In genomic region chr14:105886791-105887191, GRCh38 we compare ENCODE assay signal across 8 cellular contexts.
DNase-seq lines count a peak whose midpoint lies in the region; ATAC-seq and TF ChIP-seq lines count a peak whose summit lies in the region.
"Not testable (repeated sequence)": the region's sequence is repeated elsewhere in the genome, so short reads cannot be mapped to it uniquely, and the experiment has no call there.

No MANE protein-coding gene starts in this region.

- H3K4me3 ChIP-seq in GM12875 (ENCODE audit: low read depth, low read length) = peak overlapping the region; percentile 29
- H3K4me3 ChIP-seq in right cardiac atrium (ENCODE audit: low read length); psoas muscle; aorta (ENCODE audit: low read length in 2 of 2): not testable (repeated sequence)

- ATAC-seq in activated CD4-positive, alpha-beta T cell treated with anti-CD3 and anti-CD28 coated beads for 36 hours; right cardiac atrium; psoas muscle; aorta (ENCODE audit: low FRiP score): not testable (repeated sequence)
- peak; percentile 19 for ATAC-seq in esophagus mucosa

- not testable (repeated sequence) for H3K4me1 Mint-ChIP-seq in activated CD4-positive, alpha-beta T cell treated with anti-CD3 and anti-CD28 coated beads for 36 hours; activated naive CD4-positive, alpha-beta T cell treated with anti-CD3 and anti-CD28 coated beads for 36 hours (ENCODE audit: low read depth)

- not testable (repeated sequence) for H3K27me3 ChIP-seq in right cardiac atrium (ENCODE audit: control insufficient read depth, insufficient read depth); psoas muscle (ENCODE audit: insufficient read depth in 3 of 3, low read length in 2 of 3); aorta (ENCODE audit: control insufficient read depth in 1 of 2, insufficient read depth in 2 of 2, low read length in 1 of 2)

- intact Hi-C loops in activated CD4-positive, alpha-beta T cell treated with anti-CD3 and anti-CD28 coated beads for 36 hours (cut with DNase I, micrococcal nuclease); activated naive CD4-positive, alpha-beta T cell treated with anti-CD3 and anti-CD28 coated beads for 36 hours (cut with micrococcal nuclease); right cardiac atrium (cut with DNase I); psoas muscle (cut with DNase I); aorta (cut with DNase I): not testable (repeated sequence)

- H3K4me1 ChIP-seq in right cardiac atrium (ENCODE audit: control insufficient read depth, insufficient read depth, low read length); psoas muscle; aorta (ENCODE audit: control insufficient read depth in 1 of 2, insufficient read depth in 2 of 2, low read length in 2 of 2): not testable (repeated sequence)

- H3K9me3 Mint-ChIP-seq in activated CD4-positive, alpha-beta T cell treated with anti-CD3 and anti-CD28 coated beads for 36 hours (ENCODE audit: low read depth); activated naive CD4-positive, alpha-beta T cell treated with anti-CD3 and anti-CD28 coated beads for 36 hours: not testable (repeated sequence)

- not testable (repeated sequence) for TF ChIP-seq CTCF in GM12875 (IDR thresholded peaks at IDR 0.05; ENCODE audit: borderline replicate concordance, insufficient read depth, low read depth, low read length); psoas muscle (IDR thresholded peaks at IDR 0.05)

- H3K36me3 ChIP-seq in psoas muscle (ENCODE audit: insufficient read depth in 1 of 2, low read depth in 1 of 2); aorta (ENCODE audit: control insufficient read depth in 1 of 2, insufficient read depth in 2 of 2, low read length in 1 of 2): not testable (repeated sequence)

- H3K27me3 Mint-ChIP-seq in activated CD4-positive, alpha-beta T cell treated with anti-CD3 and anti-CD28 coated beads for 36 hours = not testable (repeated sequence)
- H3K27me3 Mint-ChIP-seq in activated naive CD4-positive, alpha-beta T cell treated with anti-CD3 and anti-CD28 coated beads for 36 hours (ENCODE audit: low read depth) = peaks cover 19% of the 10 kb centered on the region

- not testable (repeated sequence) for H3K9me3 ChIP-seq in right cardiac atrium (ENCODE audit: control insufficient read depth, low read length); psoas muscle; aorta (ENCODE audit: control insufficient read depth, low read length)

- peak; percentile 4 for DNase-seq in activated CD4-positive, alpha-beta T cell treated with anti-CD3 and anti-CD28 coated beads for 36 hours
- DNase-seq in activated naive CD4-positive, alpha-beta T cell treated with anti-CD3 and anti-CD28 coated beads for 36 hours = peak; percentile 3
- DNase-seq in right cardiac atrium (peak in 2 of 3 donors; percentile 14 to 24), mesenteric fat pad (ENCODE audit: low spot score) (peak; percentile 81), psoas muscle (peak; percentile 2 to 13), aorta (peak; percentile 12 to 39)

- not testable (repeated sequence) for H3K27ac ChIP-seq in right cardiac atrium (ENCODE audit: low read length); psoas muscle; aorta (ENCODE audit: low read depth in 1 of 2, low read length in 2 of 2)

- POLR2A ChIA-PET in activated CD4-positive, alpha-beta T cell treated with anti-CD3 and anti-CD28 coated beads for 36 hours (lab: Charles Lee) = not testable (repeated sequence)

- CTCF ChIA-PET in activated CD4-positive, alpha-beta T cell treated with anti-CD3 and anti-CD28 coated beads for 36 hours (lab: Charles Lee); activated naive CD4-positive, alpha-beta T cell treated with anti-CD3 and anti-CD28 coated beads for 36 hours (lab: Charles Lee): not testable (repeated sequence)

- H3K36me3 Mint-ChIP-seq in activated CD4-positive, alpha-beta T cell treated with anti-CD3 and anti-CD28 coated beads for 36 hours (ENCODE audit: low read depth); activated naive CD4-positive, alpha-beta T cell treated with anti-CD3 and anti-CD28 coated beads for 36 hours (ENCODE audit: low read depth): not testable (repeated sequence)

- not testable (repeated sequence) for H3K4me3 Mint-ChIP-seq in activated CD4-positive, alpha-beta T cell treated with anti-CD3 and anti-CD28 coated beads for 36 hours; activated naive CD4-positive, alpha-beta T cell treated with anti-CD3 and anti-CD28 coated beads for 36 hours

- H3K27ac Mint-ChIP-seq in activated CD4-positive, alpha-beta T cell treated with anti-CD3 and anti-CD28 coated beads for 36 hours; activated naive CD4-positive, alpha-beta T cell treated with anti-CD3 and anti-CD28 coated beads for 36 hours: not testable (repeated sequence)

- WGBS in right cardiac atrium = 89% methylated on average over 4 of the region's 4 CpGs
- 69 to 86% (median 77%) methylated on average over 4 of the region's 4 CpGs for WGBS in psoas muscle, 3 donors
- 67 to 89% methylated on average over 3 to 4 of the region's 4 CpGs for WGBS in aorta, 2 donors

Comparison
In these comparisons a context has a peak if more than half of its experiments do, and no peak if none do; other contexts are left out.
1. DNase-seq: peak in every context shown above with its lines; median percentile 81 in mesenteric fat pad; 26 in aorta; 19 in right cardiac atrium; 8 in psoas muscle; 4 in activated CD4-positive, alpha-beta T cell treated with anti-CD3 and anti-CD28 coated beads for 36 hours; 3 in activated naive CD4-positive, alpha-beta T cell treated with anti-CD3 and anti-CD28 coated beads for 36 hours.